ENCODE assay signal across 12 cellular contexts in genomic region chr5:36722913-36723312, GRCh38.
DNase-seq lines count a peak whose midpoint lies in the region; ATAC-seq and TF ChIP-seq lines count a peak whose summit lies in the region.
"Had no signal": no experiment of that assay in that cellular context is flagged by ENCODE, and none has a peak within 500 bp of the region (broad histone marks: within the 10 kb centered on the region; RNA-seq: fewer than 3 reads in every experiment).

No MANE protein-coding gene starts in this region.

- H3K4me3 ChIP-seq in DND-41 (ENCODE audit: low read depth in 1 of 2, low read length in 2 of 2) (no peak overlapping the region), dorsolateral prefrontal cortex (no peak overlapping the region), gastroesophageal sphincter (no peak overlapping the region)
- H3K4me3 ChIP-seq: left ventricle myocardium inferior, right lobe of liver had no signal

- H3K9me3 ChIP-seq in DND-41 (ENCODE audit: insufficient read depth, low read length, severe bottlenecking) (no peaks in the 10 kb centered on the region), gastroesophageal sphincter (no peaks in the 10 kb centered on the region)
- H3K9me3 ChIP-seq: left ventricle myocardium inferior, right lobe of liver had no signal

- H3K9me3 Mint-ChIP-seq in effector memory CD8-positive, alpha-beta T cell, result no peaks in the 10 kb centered on the region

- ATAC-seq in DND-41 (ENCODE audit: insufficient read depth, low read depth) (peak; percentile 76), GM18868 (IDR thresholded peaks at IDR 0.05; ENCODE audit: unreplicated experiment) (peak; percentile 38), HG03558 (IDR thresholded peaks at IDR 0.05; ENCODE audit: extremely low read depth, unreplicated experiment) (peak; percentile 21), gastroesophageal sphincter (no peak)
- peak; percentile 28 for ATAC-seq in effector memory CD8-positive, alpha-beta T cell (replicated peaks)

- H3K4me1 ChIP-seq in DND-41 (ENCODE audit: insufficient read depth, low read length), result peaks cover 3% of the 10 kb centered on the region
- no peaks in the 10 kb centered on the region for H3K4me1 ChIP-seq in gastroesophageal sphincter
- H3K4me1 ChIP-seq: left ventricle myocardium inferior had no signal

- no peak for TF ChIP-seq POLR2A in gastroesophageal sphincter (IDR thresholded peaks at IDR 0.05)

- peak overlapping the region in 1 of 2 donors; percentile 5 for H3K4me3 Mint-ChIP-seq in effector memory CD8-positive, alpha-beta T cell

- H4K20me1 ChIP-seq in DND-41 (ENCODE audit: insufficient read depth, low read length), result no peaks in the 10 kb centered on the region

- H3K27ac ChIP-seq in DND-41 (ENCODE audit: low read length) (no peak overlapping the region), dorsolateral prefrontal cortex (no peak overlapping the region), gastroesophageal sphincter (no peak overlapping the region)
- H3K27ac ChIP-seq: epithelial cell of prostate, left ventricle myocardium inferior, right lobe of liver had no signal

- H3K4me1 Mint-ChIP-seq in effector memory CD8-positive, alpha-beta T cell (ENCODE audit: low read depth in 2 of 2), result peaks cover 9 to 20% of the 10 kb centered on the region in 2 donors

- no peak for DNase-seq in DND-41
- no peak for DNase-seq in effector memory CD8-positive, alpha-beta T cell
- no peak for DNase-seq in epidermal melanocyte (ENCODE audit: insufficient read length, low spot score)
- DNase-seq in dorsolateral prefrontal cortex, result no peak
- DNase-seq in DMS114 treated with DMSO at 0.1 percent for 48 hours (lab: John Stamatoyannopoulos, UW; ENCODE audit: unreplicated experiment), result no peak
- DNase-seq: left ventricle myocardium inferior, NCI-H2107, right lobe of liver had no signal

- no peak overlapping the region for H3K9ac ChIP-seq in DND-41 (ENCODE audit: low read depth, low read length)

- H3K4me2 ChIP-seq in DND-41 (ENCODE audit: insufficient read depth, low read length), result no peak overlapping the region; the same call in 1 of the 2 replicates

- intact Hi-C loops in dorsolateral prefrontal cortex (cut with DNase I), result no loop called here

- TF ChIP-seq CTCF in DND-41 (IDR thresholded peaks at IDR 0.05; ENCODE audit: borderline replicate concordance, extremely low read depth, low read length, poor library complexity, severe bottlenecking) (no peak), dorsolateral prefrontal cortex (IDR thresholded peaks at IDR 0.05 in 54 of 56, conservative IDR thresholded peaks at IDR 0.05 in 2 of 56; ENCODE audit: low read depth in 1 of 56, partially characterized antibody in 56 of 56) (no peak), gastroesophageal sphincter (IDR thresholded peaks at IDR 0.05) (no peak)

- no peak for TF ChIP-seq EP300 in gastroesophageal sphincter (IDR thresholded peaks at IDR 0.05)

- WGBS in gastroesophageal sphincter (ENCODE audit: low coverage in 1 of 2), 2 donors, result 58 to 63% methylated on average over 5 to 6 of the region's 6 CpGs

- no peaks in the 10 kb centered on the region for H3K79me2 ChIP-seq in DND-41 (ENCODE audit: insufficient read depth, low read length)

- peaks cover 0 to 20% of the 10 kb centered on the region in 2 donors for H3K27me3 Mint-ChIP-seq in effector memory CD8-positive, alpha-beta T cell

- no peaks in the 10 kb centered on the region for H3K36me3 ChIP-seq in DND-41 (ENCODE audit: insufficient read depth, low read length)
- H3K36me3 ChIP-seq in gastroesophageal sphincter, result no peaks in the 10 kb centered on the region
- H3K36me3 ChIP-seq: left ventricle myocardium inferior, right lobe of liver had no signal

- no peaks in the 10 kb centered on the region for H3K36me3 Mint-ChIP-seq in effector memory CD8-positive, alpha-beta T cell (ENCODE audit: insufficient read depth)

- H3K27ac Mint-ChIP-seq in effector memory CD8-positive, alpha-beta T cell, result peak overlapping the region in 1 of 2 donors; percentile 72

- H2AFZ ChIP-seq in DND-41 (ENCODE audit: low read depth, low read length), result no peak overlapping the region

- H3K27me3 ChIP-seq in DND-41 (ENCODE audit: insufficient read depth, low read length, poor library complexity) (peaks cover 5% of the 10 kb centered on the region), dorsolateral prefrontal cortex (peaks cover 0 to 5% (median 0%) of the 10 kb centered on the region in 45 donors), gastroesophageal sphincter (no peaks in the 10 kb centered on the region)
- H3K27me3 ChIP-seq: right lobe of liver had no signal
